Comparison of ENCODE assay signal across 15 cellular contexts in the genomic region with DNA sequence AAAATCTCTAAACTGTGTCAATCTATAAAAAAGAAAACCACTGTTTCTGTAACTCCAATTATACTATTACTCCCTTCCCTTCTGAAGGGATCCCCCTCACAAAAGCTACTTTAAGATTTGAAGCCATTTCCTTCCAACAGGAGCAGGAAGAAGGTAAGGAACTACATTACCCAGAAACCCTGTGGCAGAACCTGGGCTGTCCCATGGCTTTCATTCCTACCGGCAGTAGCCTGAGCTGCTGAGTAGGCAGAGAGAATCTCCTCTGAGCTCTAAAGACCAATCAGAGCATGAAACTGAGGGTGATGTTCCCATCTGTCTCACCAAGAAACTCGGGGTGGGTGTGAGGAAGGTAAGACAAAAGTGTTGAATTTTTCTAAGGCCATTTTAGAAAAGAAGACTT.
DNase-seq lines count a peak whose midpoint lies in the region; ATAC-seq and TF ChIP-seq lines count a peak whose summit lies in the region.
"Had no signal": no experiment of that assay in that cellular context is flagged by ENCODE, and none has a peak within 500 bp of the region (broad histone marks: within the 10 kb centered on the region; RNA-seq: fewer than 3 reads in every experiment).

No MANE protein-coding gene starts in this region.

- no TSS peak for BruUV-seq in IMR-90 (replicated peaks; lab: Mats Ljungman, UMichigan)

- no peak overlapping the region for H3K56ac ChIP-seq in IMR-90 (ENCODE audit: extremely low read depth, insufficient read depth, low read length)

- no peaks in the 10 kb centered on the region for H3K36me3 ChIP-seq in IMR-90 (ENCODE audit: control insufficient read depth, insufficient read depth, low read length)
- H3K36me3 ChIP-seq in RWPE2 (ENCODE audit: low read depth), result no peaks in the 10 kb centered on the region
- H3K36me3 ChIP-seq: gastroesophageal sphincter had no signal

- no peak overlapping the region for H3K23ac ChIP-seq in IMR-90 (ENCODE audit: low read depth, low read length)

- no peak overlapping the region for H2BK120ac ChIP-seq in IMR-90 (ENCODE audit: low read depth, low read length)

- POLR2A ChIA-PET in IMR-90 (lab: Charles Lee; ENCODE audit: unreplicated experiment), result no interaction called here

- H3K18ac ChIP-seq in IMR-90 (ENCODE audit: low read depth, low read length), result no peak overlapping the region

- H3K4ac ChIP-seq in IMR-90 (ENCODE audit: low read depth, low read length), result no peak overlapping the region

- DNase-seq in DMS53 (lab: John Stamatoyannopoulos, UW) (peak; percentile 70), IMR-90 (peak; percentile 1), RWPE2 (ENCODE audit: low spot score) (no peak), kidney tubule cell (ENCODE audit: low spot score) (peak; percentile 13), D341Med (ENCODE audit: low spot score) (no peak)
- no peak for DNase-seq in activated CD8-positive, alpha-beta memory T cell treated with anti-CD3 and anti-CD28 coated beads, Interleukin-2, amount 50 U/mL, for 4 hours
- no peak for DNase-seq in activated CD4-positive, CD25-positive, alpha-beta regulatory T cell (lab: John Stamatoyannopoulos, UW)
- DNase-seq in activated CD4-positive, alpha-beta T cell treated with anti-CD3 and anti-CD28 coated beads for 1 hour, result no peak
- DNase-seq: activated CD4-positive, alpha-beta T cell treated with anti-CD3 and anti-CD28 coated beads, Interleukin-2, amount 10 ng/mL, durations not matched to agents 7 days and 5 days; CD4-positive, alpha-beta memory T cell; MV-4-11; NCI-H82; nephron progenitor cell; T-cell had no signal

- TF ChIP-seq CTCF in IMR-90 (conservative IDR thresholded peaks at IDR 0.05; ENCODE audit: low read depth, low read length) (no peak), RWPE2 (IDR thresholded peaks at IDR 0.05; ENCODE audit: poor library complexity, severe bottlenecking) (no peak)

- dilution Hi-C loops in IMR-90 (cut with HindIII; ENCODE audit: low sequenced_read_pairs, unreplicated experiment), result no loop called here

- no peaks in the 10 kb centered on the region for H3K4me1 ChIP-seq in IMR-90 (ENCODE audit: control insufficient read depth, insufficient read depth, low read length)
- H3K4me1 ChIP-seq in RWPE2 (ENCODE audit: insufficient read depth, poor library complexity, severe bottlenecking), result no peaks in the 10 kb centered on the region
- H3K4me1 ChIP-seq: gastroesophageal sphincter had no signal

- no peaks in the 10 kb centered on the region for H3K79me1 ChIP-seq in IMR-90 (ENCODE audit: low read depth in 1 of 2, low read length in 2 of 2)

- H2AFZ ChIP-seq in IMR-90 (replicated peaks; ENCODE audit: low read length, poor library complexity), result no peak overlapping the region

- no peak overlapping the region for H2BK15ac ChIP-seq in IMR-90 (ENCODE audit: low read depth, low read length)

- no peak for TF ChIP-seq POLR2A in IMR-90 (IDR thresholded peaks at IDR 0.05; ENCODE audit: low read depth, low read length)

- H2AK9ac ChIP-seq in IMR-90 (replicated peaks; ENCODE audit: low read depth, low read length, poor library complexity), result no peak overlapping the region

- H3K14ac ChIP-seq in IMR-90 (replicated peaks; ENCODE audit: low read depth, low read length), result no peak overlapping the region

- H2BK5ac ChIP-seq in IMR-90 (ENCODE audit: low read depth, low read length, poor library complexity, severe bottlenecking), result no peak overlapping the region

- H3K9me3 ChIP-seq in IMR-90 (ENCODE audit: control insufficient read depth, insufficient read depth, low read length) (no peaks in the 10 kb centered on the region), RWPE2 (ENCODE audit: severe bottlenecking) (no peaks in the 10 kb centered on the region)
- H3K9me3 ChIP-seq: gastroesophageal sphincter had no signal

- WGBS in IMR-90 (ENCODE audit: extremely low coverage in 2 of 2, insufficient read length in 1 of 2), 2 experiments, result no CpG with 5 or more reads among the region's 2 CpGs

- no peak overlapping the region for H2BK20ac ChIP-seq in IMR-90 (ENCODE audit: low read depth, low read length)

- in situ Hi-C loops in IMR-90 (cut with MboI; ENCODE audit: low sequenced_read_pairs), result no loop called here

- intact Hi-C loops in IMR-90 (cut with micrococcal nuclease), result no loop called here

- CTCF ChIA-PET in IMR-90 (lab: Yijun Ruan, JAX), result interaction anchor here (0.5 kb wide), 1 partner anchor 148 kb away, joined by 4 read pairs; no protein-coding TSS in a partner anchor

- H3K4me3 ChIP-seq in IMR-90 (ENCODE audit: insufficient read depth, low read depth, low read length), result no peak overlapping the region
- H3K4me3 ChIP-seq in RWPE2 (ENCODE audit: severe bottlenecking), result no peak overlapping the region
- H3K4me3 ChIP-seq: gastroesophageal sphincter had no signal

- H4K8ac ChIP-seq in IMR-90 (ENCODE audit: low read depth in 2 of 2, low read length in 2 of 2), result no peak overlapping the region

- no peaks in the 10 kb centered on the region; the same call in 1 of the 2 replicates for H3K9me1 ChIP-seq in IMR-90 (ENCODE audit: insufficient read depth, low read length)

- H3K27me3 ChIP-seq in IMR-90 (ENCODE audit: control insufficient read depth, insufficient read depth, low read length), result no peaks in the 10 kb centered on the region
- H3K27me3 ChIP-seq in RWPE2 (ENCODE audit: insufficient read depth, poor library complexity, severe bottlenecking), result no peaks in the 10 kb centered on the region

- H2AK5ac ChIP-seq in IMR-90 (ENCODE audit: low read depth, low read length), result no peak overlapping the region

- no peak overlapping the region for H3K9ac ChIP-seq in IMR-90 (ENCODE audit: low read depth, low read length)

- no peak overlapping the region for H4K91ac ChIP-seq in IMR-90 (ENCODE audit: insufficient read depth, low read depth, low read length)

- H3K27ac ChIP-seq in IMR-90 (ENCODE audit: insufficient read depth, low read length) (no peak overlapping the region), RWPE2 (ENCODE audit: poor library complexity, severe bottlenecking) (no peak overlapping the region)
- H3K27ac ChIP-seq: gastroesophageal sphincter had no signal

- ATAC-seq in IMR-90 (ENCODE audit: low read depth) (no peak), RWPE2 (ENCODE audit: low read depth) (peak; percentile 56; the same call in 1 of the 3 replicates)
- ATAC-seq: gastroesophageal sphincter, T-cell had no signal

- H4K20me1 ChIP-seq in IMR-90 (ENCODE audit: insufficient read depth, low read length), result no peaks in the 10 kb centered on the region

- no peak overlapping the region for H3K4me2 ChIP-seq in IMR-90 (ENCODE audit: low read depth, low read length)

- TF ChIP-seq RAD21 in IMR-90 (IDR thresholded peaks at IDR 0.05; ENCODE audit: low read length), result no peak

- no peak overlapping the region for H4K5ac ChIP-seq in IMR-90 (ENCODE audit: low read depth, low read length)

TF ChIP-seq in IMR-90, 13 proteins besides CTCF, POLR2A, EP300 and RAD21:
- no peak for TF ChIP-seq SMC3 (IDR thresholded peaks at IDR 0.05; ENCODE audit: low read depth, low read length)
- TF ChIP-seq, protein P1, sequence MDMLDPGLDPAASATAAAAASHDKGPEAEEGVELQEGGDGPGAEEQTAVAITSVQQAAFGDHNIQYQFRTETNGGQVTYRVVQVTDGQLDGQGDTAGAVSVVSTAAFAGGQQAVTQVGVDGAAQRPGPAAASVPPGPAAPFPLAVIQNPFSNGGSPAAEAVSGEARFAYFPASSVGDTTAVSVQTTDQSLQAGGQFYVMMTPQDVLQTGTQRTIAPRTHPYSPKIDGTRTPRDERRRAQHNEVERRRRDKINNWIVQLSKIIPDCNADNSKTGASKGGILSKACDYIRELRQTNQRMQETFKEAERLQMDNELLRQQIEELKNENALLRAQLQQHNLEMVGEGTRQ (IDR thresholded peaks at IDR 0.05; ENCODE audit: low read depth, low read length), result no peak
- TF ChIP-seq CEBPB (IDR thresholded peaks at IDR 0.05; ENCODE audit: low read depth, low read length), result no peak
- no peak for TF ChIP-seq FOS (IDR thresholded peaks at IDR 0.05; ENCODE audit: low read depth, low read length)
- TF ChIP-seq MXI1 (IDR thresholded peaks at IDR 0.05; ENCODE audit: borderline replicate concordance, low read depth, low read length), result no peak
- TF ChIP-seq RCOR1 (IDR thresholded peaks at IDR 0.05; ENCODE audit: insufficient replicate concordance, low read length), result no peak
- TF ChIP-seq NFE2L2 (IDR thresholded peaks at IDR 0.05; ENCODE audit: low read depth, low read length), result no peak
- TF ChIP-seq RFX5 (IDR thresholded peaks at IDR 0.05; ENCODE audit: low read depth, low read length), result no peak
- TF ChIP-seq MAFK (IDR thresholded peaks at IDR 0.05; ENCODE audit: low read depth, low read length), result no peak
- no peak for TF ChIP-seq CHD1 (IDR thresholded peaks at IDR 0.05; ENCODE audit: low read depth, low read length)
- no peak for TF ChIP-seq BHLHE40 (IDR thresholded peaks at IDR 0.05; ENCODE audit: low read depth, low read length)
- TF ChIP-seq, protein P2, sequence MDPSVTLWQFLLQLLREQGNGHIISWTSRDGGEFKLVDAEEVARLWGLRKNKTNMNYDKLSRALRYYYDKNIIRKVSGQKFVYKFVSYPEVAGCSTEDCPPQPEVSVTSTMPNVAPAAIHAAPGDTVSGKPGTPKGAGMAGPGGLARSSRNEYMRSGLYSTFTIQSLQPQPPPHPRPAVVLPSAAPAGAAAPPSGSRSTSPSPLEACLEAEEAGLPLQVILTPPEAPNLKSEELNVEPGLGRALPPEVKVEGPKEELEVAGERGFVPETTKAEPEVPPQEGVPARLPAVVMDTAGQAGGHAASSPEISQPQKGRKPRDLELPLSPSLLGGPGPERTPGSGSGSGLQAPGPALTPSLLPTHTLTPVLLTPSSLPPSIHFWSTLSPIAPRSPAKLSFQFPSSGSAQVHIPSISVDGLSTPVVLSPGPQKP (IDR thresholded peaks at IDR 0.05; ENCODE audit: borderline replicate concordance, low read depth, low read length), result no peak
- TF ChIP-seq MAZ (IDR thresholded peaks at IDR 0.05; ENCODE audit: borderline replicate concordance, low read depth, low read length), result no peak

Comparison
In these comparisons a context has a peak if more than half of its experiments do, and no peak if none do; other contexts are left out.
1. DNase-seq: peak in DMS53 (single experiment), IMR-90 (single experiment) and kidney tubule cell (single experiment); none in RWPE2 (single experiment), activated CD8-positive, alpha-beta memory T cell treated with anti-CD3 and anti-CD28 coated beads, Interleukin-2, amount 50 U/mL, for 4 hours (single experiment), activated CD4-positive, CD25-positive, alpha-beta regulatory T cell (0 of 4), D341Med (single experiment) and activated CD4-positive, alpha-beta T cell treated with anti-CD3 and anti-CD28 coated beads for 1 hour (single experiment).